ENCODE assay signal across 12 cellular contexts in genomic region chr2:217928324-217929293, GRCh38.
A peak's percentile ranks its signal among the peaks of the same experiment; 100 is the strongest.
DNase-seq lines count a peak whose midpoint lies in the region; ATAC-seq and TF ChIP-seq lines count a peak whose summit lies in the region.
"Had no signal": no experiment of that assay in that cellular context is flagged by ENCODE, and none has a peak within 500 bp of the region (broad histone marks: within the 10 kb centered on the region; RNA-seq: fewer than 3 reads in every experiment).

No MANE protein-coding gene starts in this region.

- peaks cover 16% of the 10 kb centered on the region for H3K4me1 ChIP-seq in cardiac muscle cell (ENCODE audit: low read depth)
- H3K4me1 ChIP-seq in sigmoid colon = peaks cover 0 to 100% (median 100%) of the 10 kb centered on the region in 4 donors

- DNase-seq in DMS79 (lab: John Stamatoyannopoulos, UW) = peak; percentile 87
- peak; percentile 73 for DNase-seq in NOMO-1 treated with DMSO at 0.1 percent for 48 hours (lab: John Stamatoyannopoulos, UW; ENCODE audit: unreplicated experiment)
- DNase-seq in cardiac muscle cell (ENCODE audit: low read depth in 1 of 2, low spot score in 1 of 2) = no peak
- DNase-seq in sigmoid colon = peak; percentile 89
- DNase-seq in GF-D8 (lab: John Stamatoyannopoulos, UW) = no peak
- DNase-seq in MG63 = no peak
- DNase-seq: activated B cell treated with CpG ODN at 0.5 μM for 24 hours; naive B cell; stimulated activated naive CD8-positive, alpha-beta T cell treated with anti-CD3 and anti-CD28 coated beads, Interleukin-15, amount 100 ng/mL, for 72 hours had no signal

- intact Hi-C loops in sigmoid colon (cut with DNase I) = no loop called here

- H3K27me3 ChIP-seq in cardiac muscle cell (no peaks in the 10 kb centered on the region), sigmoid colon (no peaks in the 10 kb centered on the region), MG63 (no peaks in the 10 kb centered on the region)

- no peaks in the 10 kb centered on the region for H3K36me3 ChIP-seq in cardiac muscle cell
- H3K36me3 ChIP-seq in sigmoid colon = peaks cover 0 to 18% (median 0%) of the 10 kb centered on the region in 4 donors
- peaks cover 3% of the 10 kb centered on the region for H3K36me3 ChIP-seq in MG63

- 53 to 63% methylated on average over 9 of the region's 9 CpGs for WGBS in sigmoid colon, 2 donors

- TF ChIP-seq POLR2A in sigmoid colon (IDR thresholded peaks at IDR 0.05) = peak in 1 of 2 donors; percentile 12

- H3K4me3 ChIP-seq in cardiac muscle cell (no peak overlapping the region), sigmoid colon (peak overlapping the region in 3 of 4 donors; percentile 7 to 20 (median 9)), MG63 (no peak overlapping the region)
- H3K4me3 ChIP-seq: K562 had no signal

- ATAC-seq in HG02588 (IDR thresholded peaks at IDR 0.05; ENCODE audit: unreplicated experiment) (no peak), GM21786 (IDR thresholded peaks at IDR 0.05; ENCODE audit: unreplicated experiment) (no peak)
- ATAC-seq: K562; stimulated activated naive CD8-positive, alpha-beta T cell treated with anti-CD3 and anti-CD28 coated beads, Interleukin-15, amount 100 ng/mL, for 72 hours had no signal

- H3K9me3 ChIP-seq in cardiac muscle cell (ENCODE audit: low read depth) (no peaks in the 10 kb centered on the region), sigmoid colon (no peaks in the 10 kb centered on the region), MG63 (no peaks in the 10 kb centered on the region)

- TF ChIP-seq CTCF in cardiac muscle cell (IDR thresholded peaks at IDR 0.05; ENCODE audit: low read depth, low read length) (no peak), sigmoid colon (IDR thresholded peaks at IDR 0.05) (no peak)

- TF ChIP-seq EP300 in sigmoid colon (IDR thresholded peaks at IDR 0.05) = peak in 1 of 4 donors; percentile 44

- H3K27ac ChIP-seq in cardiac muscle cell (peak overlapping the region; percentile 30), sigmoid colon (peak overlapping the region; percentile 94 to 98 (median 98))

Comparison
In these comparisons a context has a peak if more than half of its experiments do, and no peak if none do; other contexts are left out.
1. DNase-seq: peak in DMS79 (single experiment), NOMO-1 treated with DMSO at 0.1 percent for 48 hours (single experiment) and sigmoid colon (single experiment); none in cardiac muscle cell (0 of 2), GF-D8 (single experiment) and MG63 (single experiment).
2. H3K4me3 ChIP-seq: peak in sigmoid colon (3 of 4); none in cardiac muscle cell (single experiment) and MG63 (single experiment).